14 cellular contexts compared by ENCODE assay signal in genomic region chr17:62565817-62566216, GRCh38.
A peak's percentile ranks its signal among the peaks of the same experiment; 100 is the strongest.
DNase-seq lines count a peak whose midpoint lies in the region; ATAC-seq and TF ChIP-seq lines count a peak whose summit lies in the region.
"Had no signal": no experiment of that assay in that cellular context is flagged by ENCODE, and none has a peak within 500 bp of the region (broad histone marks: within the 10 kb centered on the region; RNA-seq: fewer than 3 reads in every experiment).

No MANE protein-coding gene starts in this region.

- CTCF ChIA-PET in RWPE1 (lab: Yijun Ruan, JAX) = interaction anchor here (0.7 kb wide), 1 partner anchor 26 kb away, joined by 7 read pairs; no protein-coding TSS in a partner anchor

- TF ChIP-seq CTCF in RWPE1 (conservative IDR thresholded peaks at IDR 0.05; ENCODE audit: low read depth) (no peak), GM13977 (IDR thresholded peaks at IDR 0.05; ENCODE audit: extremely low read depth, insufficient read depth, missing control alignments) (no peak)

- in situ Hi-C loops in GM13977 (cut with MboI; ENCODE audit: low pct_unique_long_range_greater_than_20kb, low sequenced_read_pairs, unreplicated experiment) = no loop called here

- peak overlapping the region; percentile 71 for H3K27ac Mint-ChIP-seq in activated T-cell treated with anti-CD3 and anti-CD28 coated beads, Interleukin-2, amount 50 U/mL, for 24 hours
- H3K27ac Mint-ChIP-seq: T-cell had no signal

- no peak overlapping the region for H3K4me3 Mint-ChIP-seq in activated T-cell treated with anti-CD3 and anti-CD28 coated beads, Interleukin-2, amount 50 U/mL, for 24 hours
- H3K4me3 Mint-ChIP-seq: T-cell had no signal

- H3K9me3 Mint-ChIP-seq in activated T-cell treated with anti-CD3 and anti-CD28 coated beads, Interleukin-2, amount 50 U/mL, for 24 hours = peaks cover 3% of the 10 kb centered on the region
- H3K9me3 Mint-ChIP-seq: T-cell had no signal

- no peaks in the 10 kb centered on the region for H3K27me3 Mint-ChIP-seq in activated T-cell treated with anti-CD3 and anti-CD28 coated beads, Interleukin-2, amount 50 U/mL, for 24 hours
- H3K27me3 Mint-ChIP-seq: T-cell had no signal

- peaks cover 43% of the 10 kb centered on the region for H3K4me1 ChIP-seq in skeletal muscle satellite cell (ENCODE audit: control insufficient read depth, insufficient read depth, low read length)
- H3K4me1 ChIP-seq: upper lobe of right lung had no signal

- peaks cover 28% of the 10 kb centered on the region for H3K4me1 Mint-ChIP-seq in activated T-cell treated with anti-CD3 and anti-CD28 coated beads, Interleukin-2, amount 50 U/mL, for 24 hours (ENCODE audit: low read depth)

- H3K27ac ChIP-seq in RWPE1 (no peak overlapping the region), epithelial cell of prostate (peak overlapping the region; percentile 97)
- H3K27ac ChIP-seq: upper lobe of right lung had no signal

- no peaks in the 10 kb centered on the region for H3K9me3 ChIP-seq in skeletal muscle satellite cell (replicated peaks; ENCODE audit: low read length)
- H3K9me3 ChIP-seq: upper lobe of right lung had no signal

- peaks cover 23% of the 10 kb centered on the region for H3K36me3 ChIP-seq in skeletal muscle satellite cell (ENCODE audit: insufficient read depth, low read length)

- H3K27me3 ChIP-seq in skeletal muscle satellite cell (ENCODE audit: control insufficient read depth, insufficient read depth, low read length) = no peaks in the 10 kb centered on the region
- H3K27me3 ChIP-seq: upper lobe of right lung had no signal

- POLR2A ChIA-PET in RWPE1 (lab: Yijun Ruan, JAX; ENCODE audit: low non-redundant PET) = no interaction called here

- no peak for DNase-seq in activated T-cell treated with anti-CD3 and anti-CD28 coated beads, Interleukin-2, amount 50 U/mL, for 24 hours
- DNase-seq in activated T-cell treated with anti-CD3 and anti-CD28 coated beads, Interleukin-2, amount 50 U/mL, for 1 hour = no peak
- peak; percentile 56 for DNase-seq in RWPE1 (ENCODE audit: low spot score)
- DNase-seq in epithelial cell of prostate (ENCODE audit: low read depth, low spot score) = peak; percentile 18
- no peak for DNase-seq in GM13977 (ENCODE audit: low spot score)
- DNase-seq in putamen (ENCODE audit: low spot score) = no peak
- DNase-seq: DND-41; NCI-H146; stimulated activated CD8-positive, alpha-beta memory T cell treated with anti-CD3 and anti-CD28 coated beads, Interleukin-4, amount 100 ng/mL, for 48 hours; T-cell; upper lobe of right lung had no signal

- no peak for ATAC-seq in HG03039 (IDR thresholded peaks at IDR 0.05; ENCODE audit: unreplicated experiment)
- ATAC-seq: left lobe of liver, T-cell, upper lobe of right lung had no signal

- peaks cover 89% of the 10 kb centered on the region for H3K36me3 Mint-ChIP-seq in activated T-cell treated with anti-CD3 and anti-CD28 coated beads, Interleukin-2, amount 50 U/mL, for 24 hours (ENCODE audit: low read depth)

- H3K4me3 ChIP-seq in skeletal muscle satellite cell (ENCODE audit: low read length) = no peak overlapping the region
- H3K4me3 ChIP-seq: upper lobe of right lung had no signal

- H3K9ac ChIP-seq in skeletal muscle satellite cell (ENCODE audit: low read depth, low read length) = peak overlapping the region; percentile 47

- peak overlapping the region; percentile 4 for H3K4me2 ChIP-seq in skeletal muscle satellite cell (ENCODE audit: low read length)

Comparison
In these comparisons a context has a peak if more than half of its experiments do, and no peak if none do; other contexts are left out.
1. DNase-seq: peak in RWPE1 (single experiment) and epithelial cell of prostate (single experiment); none in activated T-cell treated with anti-CD3 and anti-CD28 coated beads, Interleukin-2, amount 50 U/mL, for 24 hours (single experiment), activated T-cell treated with anti-CD3 and anti-CD28 coated beads, Interleukin-2, amount 50 U/mL, for 1 hour (single experiment), GM13977 (single experiment) and putamen (single experiment).